Comparison of ENCODE assay signal across 8 cellular contexts in the genomic region with DNA sequence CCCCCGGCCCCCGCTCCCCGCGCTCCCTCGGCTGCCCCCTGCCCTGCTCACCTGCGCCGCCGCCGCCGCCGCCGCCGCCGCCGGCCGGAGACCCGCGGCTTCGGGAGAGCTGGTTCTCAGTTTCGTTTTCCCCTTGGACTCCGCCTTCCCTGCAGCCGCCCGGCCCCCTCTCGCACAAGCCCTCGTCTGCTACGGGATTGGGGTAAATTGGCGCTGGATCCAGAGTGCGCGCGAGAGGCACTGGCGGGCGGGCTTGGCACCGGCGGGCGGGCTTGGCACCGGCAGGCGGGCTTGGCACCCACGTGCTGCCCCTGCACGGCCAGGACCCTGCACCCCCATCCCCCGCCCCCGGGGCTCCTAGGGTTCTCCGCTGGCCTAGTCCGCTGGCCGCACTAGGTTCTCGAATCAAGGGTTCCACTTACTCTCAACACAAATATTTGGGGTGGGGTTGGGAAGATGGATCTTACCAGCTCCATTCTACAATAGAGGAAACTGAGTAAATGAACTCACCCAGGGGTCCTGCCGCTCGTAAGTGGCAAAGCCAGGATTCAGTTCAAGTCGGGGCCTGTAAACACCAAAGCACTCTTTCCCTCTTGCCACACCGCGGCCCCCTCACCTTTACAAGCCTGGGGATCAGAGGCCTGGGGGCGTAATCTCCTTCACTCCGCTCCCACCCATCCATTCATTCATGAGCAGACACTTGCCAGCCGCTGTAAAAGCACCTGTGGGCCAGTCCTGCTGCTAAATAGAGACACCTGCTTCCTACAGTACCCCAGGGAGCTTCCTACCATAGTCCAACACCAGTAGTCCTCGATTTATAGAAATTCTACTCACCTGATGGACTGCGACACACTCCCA. TPM values are rescaled to one million over a fixed set of nuclear protein-coding genes. Genes with fewer than 3 reads are reported as not detected.
A peak's percentile ranks its signal among the peaks of the same experiment; 100 is the strongest.
DNase-seq lines count a peak whose midpoint lies in the region; ATAC-seq and TF ChIP-seq lines count a peak whose summit lies in the region.

Gene EIF2AK2, minus strand, starts transcription at position 124 of the 858 bp plus-strand sequence. CDS start 9,174 bp downstream, outside the sequence.

- intact Hi-C loops in dorsolateral prefrontal cortex (cut with DNase I) (loop anchor here (5.0 kb wide), 2 partner anchors 40 to 75 kb away; partner anchors contain the start of genes CEBPZOS (in 2 of the 2), CEBPZ (in 1 of the 2) and NDUFAF7 (in 1 of the 2)), right lobe of liver (cut with DNase I) (no loop called here)

- 13% methylated on average over 10 of the region's 55 CpGs for WGBS in right lobe of liver (ENCODE audit: insufficient coverage, low coverage, low lambda C conversion rate, missing lambda C conversion rate)

- peak in 7 of 56 donors; percentile 7 to 29 (median 16) for TF ChIP-seq CTCF in dorsolateral prefrontal cortex (IDR thresholded peaks at IDR 0.05 in 54 of 56, conservative IDR thresholded peaks at IDR 0.05 in 2 of 56; ENCODE audit: low read depth in 1 of 56, partially characterized antibody in 56 of 56)
- no peak for TF ChIP-seq CTCF in right lobe of liver (IDR thresholded peaks at IDR 0.05)

- H3K27me3 ChIP-seq in dorsolateral prefrontal cortex (no peaks in the 10 kb centered on the region), right lobe of liver (no peaks in the 10 kb centered on the region)

- peak within 1 kb of the TSS; percentile 19 to 96 (median 82) for H3K27ac ChIP-seq in dorsolateral prefrontal cortex
- peak within 1 kb of the TSS; percentile 81 to 93 (median 92) for H3K27ac ChIP-seq in right lobe of liver

- DNase-seq in CD1c-positive myeloid dendritic cell (ENCODE audit: extremely low spot score), result peak; percentile 83
- peak; percentile 84 for DNase-seq in NCI-H774 (lab: John Stamatoyannopoulos, UW)
- DNase-seq in activated CD4-positive, alpha-beta T cell treated with anti-CD3 and anti-CD28 coated beads, Interleukin-2, amount 50 U/mL, for 48 hours, result peak; percentile 77 to 82
- DNase-seq in dorsolateral prefrontal cortex, result peak; percentile 50 to 84 (median 70)
- DNase-seq in right lobe of liver, result peak; percentile 88 to 89 (median 88)
- peak; percentile 79 for DNase-seq in stimulated activated CD4-positive, alpha-beta T cell treated with anti-CD3 and anti-CD28 coated beads, Interleukin-4, amount 100 ng/mL, for 24 hours

- TF ChIP-seq POLR2A in right lobe of liver (IDR thresholded peaks at IDR 0.05), result peak; percentile 53

- H3K9me3 ChIP-seq in right lobe of liver, result no peaks in the 10 kb centered on the region

- H3K4me3 ChIP-seq in dorsolateral prefrontal cortex, result peak within 1 kb of the TSS; percentile 51 to 97 (median 85)
- peak within 1 kb of the TSS; percentile 76 to 96 (median 87) for H3K4me3 ChIP-seq in right lobe of liver

- ATAC-seq in GM19397 (IDR thresholded peaks at IDR 0.05; ENCODE audit: unreplicated experiment), result peak; percentile 82
- ATAC-seq in HG03558 (IDR thresholded peaks at IDR 0.05; ENCODE audit: extremely low read depth, unreplicated experiment), result peak; percentile 66
- ATAC-seq in right lobe of liver, result peak; percentile 94 to 97 (median 96)

- H3K36me3 ChIP-seq in right lobe of liver, result no peaks in the 10 kb centered on the region

- peaks cover 0 to 8% (median 0%) of the 10 kb centered on the region in 4 donors for H3K4me1 ChIP-seq in right lobe of liver

RNA-seq across cellular contexts. Expression of gene EIF2AK2, which starts in this region (rescaled TPM):
- total RNA-seq in dorsolateral prefrontal cortex (100 to 1,000 TPM in 3 of 120 experiments, 10 to 100 TPM in 117; 30.7 to 122 (median 49.8) TPM), right lobe of liver (10 to 100 TPM; 10.2 to 19.0 (median 13.3) TPM)

Comparison
In these comparisons a context has a peak if more than half of its experiments do, and no peak if none do; other contexts are left out.
1. Peak in every context shown above with its lines: DNase-seq, ATAC-seq, H3K4me3 ChIP-seq and H3K27ac ChIP-seq.
2. intact Hi-C loops: an anchor here in dorsolateral prefrontal cortex (5.0 kb wide); none called in right lobe of liver.